In genomic region chr1:9900142-9901043, GRCh38 we compare ENCODE assay signal across 8 cellular contexts. TPM values are rescaled to one million over a fixed set of nuclear protein-coding genes. Genes with fewer than 3 reads are reported as not detected.
DNase-seq lines count a peak whose midpoint lies in the region; ATAC-seq, FAIRE-seq and TF ChIP-seq lines count a peak whose summit lies in the region.

No MANE protein-coding gene starts in this region.

- peaks cover 33% of the 10 kb centered on the region for H3K79me2 ChIP-seq in GM23338 (replicated peaks; ENCODE audit: insufficient read depth)

- H3K36me3 Mint-ChIP-seq in GM23338 (ENCODE audit: low read depth): no peaks in the 10 kb centered on the region

- no peaks in the 10 kb centered on the region for H3K27me3 Mint-ChIP-seq in GM23338 (ENCODE audit: insufficient read depth, low read depth, poor library complexity)

- ATAC-seq in GM23338 (no peak; the same call in 2 of the 3 replicates), HG03460 (IDR thresholded peaks at IDR 0.05; ENCODE audit: unreplicated experiment) (no peak)

- no peak overlapping the region for H3K4me3 Mint-ChIP-seq in GM23338

- DNase-seq in GM23338 (ENCODE audit: low spot score) (no peak), RPMI8226 (peak; percentile 87), left ventricle myocardium inferior (peak; percentile 79), small intestine (peak; percentile 87), glomerular visceral epithelial cell (ENCODE audit: extremely low spot score) (no peak), SK-N-DZ (ENCODE audit: low spot score) (no peak), retina (no peak)

- peaks cover 7% of the 10 kb centered on the region; the same call in 2 of the 3 replicates for H3K4me1 Mint-ChIP-seq in GM23338

- H3F3A ChIP-seq in GM23338 (replicated peaks; ENCODE audit: low read depth): no peaks in the 10 kb centered on the region; the same call in 1 of the 2 replicates

- H4K20me1 ChIP-seq in GM23338 (replicated peaks; ENCODE audit: insufficient read depth): peaks cover 10% of the 10 kb centered on the region

- FAIRE-seq in small intestine (lab: Jason Lieb, UNC): no peak

- no peak overlapping the region for H2AFZ ChIP-seq in GM23338

- H3K36me3 ChIP-seq in GM23338 (ENCODE audit: insufficient read depth) (no peaks in the 10 kb centered on the region), left ventricle myocardium inferior (no peaks in the 10 kb centered on the region), small intestine (ENCODE audit: control insufficient read depth in 2 of 2, insufficient read depth in 2 of 2, low read length in 2 of 2) (no peaks in the 10 kb centered on the region)

- H3K9me2 ChIP-seq in GM23338 (ENCODE audit: insufficient read depth): no peaks in the 10 kb centered on the region

- no peak overlapping the region for H3K27ac ChIP-seq in GM23338 (ENCODE audit: low read depth)
- peak overlapping the region; percentile 97 for H3K27ac ChIP-seq in left ventricle myocardium inferior (replicated peaks)
- H3K27ac ChIP-seq in small intestine (ENCODE audit: low read depth in 1 of 2, low read length in 1 of 2): peak overlapping the region; percentile 12 to 37

- 25 to 51% (median 42%) methylated on average over 18 of the region's 18 CpGs for WGBS in small intestine, 3 donors

- 0 out of 2 replicates have a peak overlapping the region, but pooled peaks have one; percentile 23 for H3K27ac Mint-ChIP-seq in GM23338

- TF ChIP-seq CTCF in GM23338 (conservative IDR thresholded peaks at IDR 0.05; ENCODE audit: low read depth in 2 of 2) (no peak), left ventricle myocardium inferior (IDR thresholded peaks at IDR 0.05; ENCODE audit: borderline replicate concordance) (no peak)

- no peaks in the 10 kb centered on the region for H3K27me3 ChIP-seq in GM23338 (ENCODE audit: insufficient read depth)
- no peaks in the 10 kb centered on the region for H3K27me3 ChIP-seq in left ventricle myocardium inferior (ENCODE audit: low read depth)
- no peaks in the 10 kb centered on the region for H3K27me3 ChIP-seq in small intestine (ENCODE audit: control insufficient read depth in 2 of 2, insufficient read depth in 2 of 2, low read length in 2 of 2)

- no peak overlapping the region for H3K4me2 ChIP-seq in GM23338

- H3K9me3 Mint-ChIP-seq in GM23338: no peaks in the 10 kb centered on the region

- H3K4me1 ChIP-seq in GM23338 (ENCODE audit: insufficient read depth) (no peaks in the 10 kb centered on the region), left ventricle myocardium inferior (peaks cover 73% of the 10 kb centered on the region), small intestine (ENCODE audit: control insufficient read depth in 2 of 2, insufficient read depth in 1 of 2, low read depth in 1 of 2, low read length in 1 of 2) (peaks cover 6 to 9% of the 10 kb centered on the region in 2 donors)

- H3K4me3 ChIP-seq in GM23338 (no peak overlapping the region), left ventricle myocardium inferior (peak overlapping the region; percentile 66), small intestine (ENCODE audit: low read depth in 1 of 2, low read length in 2 of 2) (no peak overlapping the region)

- intact Hi-C loops in left ventricle myocardium inferior (cut with micrococcal nuclease): no loop called here

- H3K9me3 ChIP-seq in left ventricle myocardium inferior (replicated peaks) (no peaks in the 10 kb centered on the region), small intestine (ENCODE audit: control insufficient read depth, low read depth) (no peaks in the 10 kb centered on the region)

TF ChIP-seq in GM23338, 12 proteins besides CTCF, POLR2A, EP300 and RAD21 (continues in another document):
- TF ChIP-seq, protein P1, sequence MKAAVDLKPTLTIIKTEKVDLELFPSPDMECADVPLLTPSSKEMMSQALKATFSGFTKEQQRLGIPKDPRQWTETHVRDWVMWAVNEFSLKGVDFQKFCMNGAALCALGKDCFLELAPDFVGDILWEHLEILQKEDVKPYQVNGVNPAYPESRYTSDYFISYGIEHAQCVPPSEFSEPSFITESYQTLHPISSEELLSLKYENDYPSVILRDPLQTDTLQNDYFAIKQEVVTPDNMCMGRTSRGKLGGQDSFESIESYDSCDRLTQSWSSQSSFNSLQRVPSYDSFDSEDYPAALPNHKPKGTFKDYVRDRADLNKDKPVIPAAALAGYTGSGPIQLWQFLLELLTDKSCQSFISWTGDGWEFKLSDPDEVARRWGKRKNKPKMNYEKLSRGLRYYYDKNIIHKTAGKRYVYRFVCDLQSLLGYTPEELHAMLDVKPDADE (IDR thresholded peaks at IDR 0.05): no peak
- TF ChIP-seq POLR2AphosphoS5 (IDR thresholded peaks at IDR 0.05; ENCODE audit: low read depth) (no peak), EZH2phosphoT487 (IDR thresholded peaks at IDR 0.05; ENCODE audit: unreplicated experiment) (no peak), CREB1 (CRISPR knock-in tag; IDR thresholded peaks at IDR 0.05; ENCODE audit: low read depth) (no peak), ZNF331 (CRISPR knock-in tag; IDR thresholded peaks at IDR 0.05; ENCODE audit: low read depth) (no peak), ZNF114 (CRISPR knock-in tag; IDR thresholded peaks at IDR 0.05) (no peak)
- TF ChIP-seq, protein P2, sequence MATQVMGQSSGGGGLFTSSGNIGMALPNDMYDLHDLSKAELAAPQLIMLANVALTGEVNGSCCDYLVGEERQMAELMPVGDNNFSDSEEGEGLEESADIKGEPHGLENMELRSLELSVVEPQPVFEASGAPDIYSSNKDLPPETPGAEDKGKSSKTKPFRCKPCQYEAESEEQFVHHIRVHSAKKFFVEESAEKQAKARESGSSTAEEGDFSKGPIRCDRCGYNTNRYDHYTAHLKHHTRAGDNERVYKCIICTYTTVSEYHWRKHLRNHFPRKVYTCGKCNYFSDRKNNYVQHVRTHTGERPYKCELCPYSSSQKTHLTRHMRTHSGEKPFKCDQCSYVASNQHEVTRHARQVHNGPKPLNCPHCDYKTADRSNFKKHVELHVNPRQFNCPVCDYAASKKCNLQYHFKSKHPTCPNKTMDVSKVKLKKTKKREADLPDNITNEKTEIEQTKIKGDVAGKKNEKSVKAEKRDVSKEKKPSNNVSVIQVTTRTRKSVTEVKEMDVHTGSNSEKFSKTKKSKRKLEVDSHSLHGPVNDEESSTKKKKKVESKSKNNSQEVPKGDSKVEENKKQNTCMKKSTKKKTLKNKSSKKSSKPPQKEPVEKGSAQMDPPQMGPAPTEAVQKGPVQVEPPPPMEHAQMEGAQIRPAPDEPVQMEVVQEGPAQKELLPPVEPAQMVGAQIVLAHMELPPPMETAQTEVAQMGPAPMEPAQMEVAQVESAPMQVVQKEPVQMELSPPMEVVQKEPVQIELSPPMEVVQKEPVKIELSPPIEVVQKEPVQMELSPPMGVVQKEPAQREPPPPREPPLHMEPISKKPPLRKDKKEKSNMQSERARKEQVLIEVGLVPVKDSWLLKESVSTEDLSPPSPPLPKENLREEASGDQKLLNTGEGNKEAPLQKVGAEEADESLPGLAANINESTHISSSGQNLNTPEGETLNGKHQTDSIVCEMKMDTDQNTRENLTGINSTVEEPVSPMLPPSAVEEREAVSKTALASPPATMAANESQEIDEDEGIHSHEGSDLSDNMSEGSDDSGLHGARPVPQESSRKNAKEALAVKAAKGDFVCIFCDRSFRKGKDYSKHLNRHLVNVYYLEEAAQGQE (IDR thresholded peaks at IDR 0.05; ENCODE audit: unreplicated experiment): no peak

RNA-seq across cellular contexts. Expression of gene CTNNBIP1, which starts 9.7 kb away (rescaled TPM):
- 50.8 and 55.1 TPM in 2 replicates for total RNA-seq in GM23338 (2014; rRNA removed; shearing (Covaris generic))
- polyA plus RNA-seq in GM23338 (2016; fragmentation: Nextera tagmentation; extraction: Ambion mirVana) (30.2 and 30.3 TPM in 2 replicates), small intestine (10 to 100 TPM; 20.3 to 24.8 (median 24.0) TPM)
- total RNA-seq in left ventricle myocardium inferior: 42.6 TPM
- 23.0 and 30.9 TPM in 2 replicates for polyA plus RNA-seq in SK-N-DZ (2014; cell fraction: cytosol; rRNA removed)
- polyA plus RNA-seq in SK-N-DZ (2014; cell fraction: nucleus; rRNA removed): 14.2 and 17.4 TPM in 2 replicates

RNA-seq across cellular contexts. Expression of gene LZIC, which starts 42.8 kb away (rescaled TPM):
- total RNA-seq in GM23338 (2014; rRNA removed; shearing (Covaris generic)): 14.8 and 19.4 TPM in 2 replicates
- polyA plus RNA-seq in GM23338 (2016; fragmentation: Nextera tagmentation; extraction: Ambion mirVana) (22.3 and 23.5 TPM in 2 replicates), small intestine (10 to 100 TPM; 26.7 to 33.1 (median 30.5) TPM)
- 36.3 TPM for total RNA-seq in left ventricle myocardium inferior
- polyA plus RNA-seq in SK-N-DZ (2014; cell fraction: cytosol; rRNA removed): 31.1 and 37.4 TPM in 2 replicates
- 16.3 and 19.9 TPM in 2 replicates for polyA plus RNA-seq in SK-N-DZ (2014; cell fraction: nucleus; rRNA removed)

RNA-seq across cellular contexts. Expression of gene NMNAT1, which starts 42.9 kb away (rescaled TPM):
- 2.1 and 2.5 TPM in 2 replicates for total RNA-seq in GM23338 (2014; rRNA removed; shearing (Covaris generic))
- polyA plus RNA-seq in GM23338 (2016; fragmentation: Nextera tagmentation; extraction: Ambion mirVana) (2.8 and 3.9 TPM in 2 replicates), small intestine (10 to 100 TPM in 2 of 3 donors, 1 to 10 TPM in 1; 6.5 to 12.7 (median 12.1) TPM)
- 22.2 TPM for total RNA-seq in left ventricle myocardium inferior
- 3.0 and 3.8 TPM in 2 replicates for polyA plus RNA-seq in SK-N-DZ (2014; cell fraction: cytosol; rRNA removed)
- 3.1 and 6.1 TPM in 2 replicates for polyA plus RNA-seq in SK-N-DZ (2014; cell fraction: nucleus; rRNA removed)

Comparison
In these comparisons a context has a peak if more than half of its experiments do, and no peak if none do; other contexts are left out.
1. DNase-seq: peak in RPMI8226 (single experiment), left ventricle myocardium inferior (single experiment) and small intestine (single experiment); none in GM23338 (single experiment), glomerular visceral epithelial cell (single experiment), SK-N-DZ (single experiment) and retina (single experiment).